9 cellular contexts compared by ENCODE assay signal in the genomic region with DNA sequence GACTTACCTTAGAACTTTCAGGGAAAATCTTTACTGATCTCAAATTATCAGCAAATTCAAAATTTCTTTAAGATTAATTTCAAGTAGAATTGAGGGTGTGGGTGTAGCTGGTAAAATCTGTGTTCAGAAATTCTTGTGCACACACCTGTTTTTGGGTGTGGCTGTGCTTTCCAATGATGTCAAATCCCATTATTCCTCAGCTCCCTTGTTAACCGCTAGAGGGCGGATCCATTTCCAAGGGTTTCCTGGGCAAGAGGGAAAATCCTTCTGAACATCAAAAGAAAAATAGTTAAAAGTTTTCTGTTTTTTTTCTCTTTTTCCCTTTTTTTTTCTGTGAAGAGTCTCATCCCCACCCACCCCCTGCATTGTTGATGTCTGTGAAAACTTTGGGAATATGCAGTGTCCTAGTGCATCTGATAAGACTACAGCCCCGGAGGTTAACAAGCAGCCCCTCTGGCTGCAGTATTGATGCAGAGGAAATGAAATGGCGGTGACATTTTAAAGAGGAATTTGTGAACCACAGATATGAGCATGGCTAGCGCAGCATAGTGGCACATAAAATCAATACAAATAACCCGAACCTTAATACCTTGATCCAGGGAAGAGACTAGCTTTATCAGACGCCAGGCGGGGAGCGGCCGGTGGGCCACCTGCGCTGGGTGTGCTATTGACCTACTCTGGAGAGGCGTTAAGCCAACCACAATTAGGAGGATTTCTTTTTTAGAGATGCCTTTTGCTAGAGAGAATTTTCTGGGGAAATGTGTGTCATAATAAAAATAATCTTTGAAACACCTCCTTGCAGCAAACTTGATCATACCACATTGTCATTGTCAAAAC.
DNase-seq lines count a peak whose midpoint lies in the region; ATAC-seq, FAIRE-seq and TF ChIP-seq lines count a peak whose summit lies in the region.
"Had no signal": no experiment of that assay in that cellular context is flagged by ENCODE, and none has a peak within 500 bp of the region (broad histone marks: within the 10 kb centered on the region; RNA-seq: fewer than 3 reads in every experiment).

No MANE protein-coding gene starts in this region.

- no peak overlapping the region for H3K27ac Mint-ChIP-seq in CD4-positive, alpha-beta T cell

- no peaks in the 10 kb centered on the region for H3K9me3 Mint-ChIP-seq in CD4-positive, alpha-beta T cell

- no peak for DNase-seq in right atrium auricular region (ENCODE audit: low spot score)
- no peak for DNase-seq in left cardiac atrium
- DNase-seq in SHP77 (lab: John Stamatoyannopoulos, UW) = peak; percentile 85 to 92
- DNase-seq in iPS-NIHi7 (ENCODE audit: extremely low spot score) = peak; percentile 49
- peak; percentile 51 for DNase-seq in urothelium cell line (ENCODE audit: low spot score)
- no peak for DNase-seq in CD4-positive, alpha-beta T cell
- DNase-seq in activated effector memory CD4-positive, alpha-beta T cell treated with Interleukin-2 at 50 U/mL for 16 hours = no peak

- H3K4me1 ChIP-seq in right atrium auricular region = no peaks in the 10 kb centered on the region

- H3K27me3 ChIP-seq in right atrium auricular region = no peaks in the 10 kb centered on the region
- no peaks in the 10 kb centered on the region for H3K27me3 ChIP-seq in CD4-positive, alpha-beta T cell (ENCODE audit: control insufficient read depth, insufficient read depth, low read length)

- H3K27ac ChIP-seq in right atrium auricular region = no peak overlapping the region
- no peak overlapping the region for H3K27ac ChIP-seq in CD4-positive, alpha-beta T cell (ENCODE audit: low read depth, low read length)

- FAIRE-seq in urothelium cell line (lab: Jason Lieb, UNC) = no peak
- FAIRE-seq: endometrium had no signal

- H3K36me3 Mint-ChIP-seq in CD4-positive, alpha-beta T cell (ENCODE audit: low read depth) = no peaks in the 10 kb centered on the region

- H3K36me3 ChIP-seq in right atrium auricular region = no peaks in the 10 kb centered on the region

- TF ChIP-seq CTCF in right atrium auricular region (IDR thresholded peaks at IDR 0.05) = peak; percentile 29 to 68
- no peak for TF ChIP-seq CTCF in CD4-positive, alpha-beta T cell (IDR thresholded peaks at IDR 0.05)

- no peak overlapping the region for H3K4me3 ChIP-seq in right atrium auricular region

- intact Hi-C loops in left cardiac atrium (cut with DNase I) = no loop called here
- intact Hi-C loops in CD4-positive, alpha-beta T cell (cut with DNase I, micrococcal nuclease) = no loop called here

- H3K4me3 Mint-ChIP-seq in CD4-positive, alpha-beta T cell = no peak overlapping the region

- no peaks in the 10 kb centered on the region for H3K4me1 Mint-ChIP-seq in CD4-positive, alpha-beta T cell (ENCODE audit: low read depth)

- POLR2A ChIA-PET in CD4-positive, alpha-beta T cell (lab: Charles Lee) = no interaction called here

- CTCF ChIA-PET in CD4-positive, alpha-beta T cell (lab: Charles Lee) = no interaction called here

- H3K27me3 Mint-ChIP-seq in CD4-positive, alpha-beta T cell = peaks cover 4% of the 10 kb centered on the region

- H3K9me3 ChIP-seq in right atrium auricular region = no peaks in the 10 kb centered on the region
- no peaks in the 10 kb centered on the region for H3K9me3 ChIP-seq in CD4-positive, alpha-beta T cell (ENCODE audit: control insufficient read depth, low read length)

- ATAC-seq in left cardiac atrium (no peak), esophagus mucosa (no peak)
- ATAC-seq in CD4-positive, alpha-beta T cell (ENCODE audit: poor library complexity) = no peak

Comparison
In these comparisons a context has a peak if more than half of its experiments do, and no peak if none do; other contexts are left out.
1. DNase-seq: peak in SHP77 (2 of 2), iPS-NIHi7 (single experiment) and urothelium cell line (single experiment); none in right atrium auricular region (single experiment), left cardiac atrium (single experiment), CD4-positive, alpha-beta T cell (0 of 10) and activated effector memory CD4-positive, alpha-beta T cell treated with Interleukin-2 at 50 U/mL for 16 hours (single experiment).